ENCODE assay signal across 5 cellular contexts in genomic region chr16:74811216-74811615, GRCh38. TPM values are rescaled to one million over a fixed set of nuclear protein-coding genes. Genes with fewer than 3 reads are reported as not detected.
"Had no signal": no experiment of that assay in that cellular context is flagged by ENCODE, and none has a peak within 500 bp of the region (broad histone marks: within the 10 kb centered on the region; RNA-seq: fewer than 3 reads in every experiment).

No MANE protein-coding gene starts in this region.

RNA-seq across cellular contexts. Expression of gene FA2H, which starts 36.6 kb away (rescaled TPM):
- total RNA-seq: activated naive CD4-positive, alpha-beta T cell treated with anti-CD3 and anti-CD28 coated beads, Interleukin-2, amount 50 U/mL, for 72 hours; activated naive CD8-positive, alpha-beta T cell treated with anti-CD3 and anti-CD28 coated beads, Interleukin-2, amount 10 ng/mL, durations not matched to agents 7 days and 5 days; activated T-cell treated with anti-CD3 and anti-CD28 coated beads, Interleukin-2, amount 50 U/mL, for 72 hours; ascending aorta; dermis microvascular lymphatic vessel endothelial cell had no signal
